In genomic region chr22:45553333-45554039, GRCh38 we compare ENCODE assay signal across 8 cellular contexts. TPM values are rescaled to one million over a fixed set of nuclear protein-coding genes. Genes with fewer than 3 reads are reported as not detected.
DNase-seq lines count a peak whose midpoint lies in the region; ATAC-seq lines count a peak whose summit lies in the region.

No MANE protein-coding gene starts in this region.

- peaks cover 7 to 37% of the 10 kb centered on the region in 2 donors for H3K4me1 ChIP-seq in esophagus (ENCODE audit: control insufficient read depth in 2 of 2, insufficient read depth in 2 of 2, low read length in 1 of 2)
- H3K4me1 ChIP-seq in mucosa of rectum (ENCODE audit: control insufficient read depth in 2 of 2, insufficient read depth in 2 of 2, low read length in 2 of 2): peaks cover 14 to 20% of the 10 kb centered on the region in 2 donors

- peak overlapping the region; percentile 87 to 88 for H3K27ac ChIP-seq in esophagus (ENCODE audit: low read depth in 2 of 2, low read length in 1 of 2)
- peak overlapping the region; percentile 52 to 64 for H3K27ac ChIP-seq in mucosa of rectum (ENCODE audit: low read depth in 2 of 2, low read length in 2 of 2)

- DNase-seq in Ammon's horn (ENCODE audit: low spot score): peak; percentile 84
- DNase-seq in HCEC 1CT: peak; percentile 94
- peak; percentile 58 for DNase-seq in NCI-H748 treated with DMSO at 0.1 percent for 48 hours (lab: John Stamatoyannopoulos, UW)
- DNase-seq in activated T-cell treated with anti-CD3 and anti-CD28 coated beads for 1 hour (ENCODE audit: low read depth): peak; percentile 37

- H3K4me3 ChIP-seq in esophagus (ENCODE audit: low read depth in 1 of 2, low read length in 2 of 2) (no peak overlapping the region), mucosa of rectum (ENCODE audit: low read length in 2 of 2) (peak overlapping the region; percentile 10 to 49)

- H3K4me1 Mint-ChIP-seq in stimulated activated memory B cell treated with anti-CD40 and anti-IgM and Interleukin-4, amounts not matched to agents 10 μg/mL and 1 μg/mL and 100 μg/mL, for 72 hours: no peaks in the 10 kb centered on the region

- H3K9me3 ChIP-seq in esophagus (ENCODE audit: control insufficient read depth in 2 of 2, insufficient read depth in 1 of 2, low read depth in 1 of 2, low read length in 1 of 2) (no peaks in the 10 kb centered on the region), mucosa of rectum (ENCODE audit: control insufficient read depth in 2 of 2, low read length in 2 of 2) (no peaks in the 10 kb centered on the region)

- H3K4me3 Mint-ChIP-seq in stimulated activated memory B cell treated with anti-CD40 and anti-IgM and Interleukin-4, amounts not matched to agents 10 μg/mL and 1 μg/mL and 100 μg/mL, for 72 hours: no peak overlapping the region

- H3K27me3 Mint-ChIP-seq in stimulated activated memory B cell treated with anti-CD40 and anti-IgM and Interleukin-4, amounts not matched to agents 10 μg/mL and 1 μg/mL and 100 μg/mL, for 72 hours: peaks cover 37% of the 10 kb centered on the region

- H3K36me3 ChIP-seq in esophagus (ENCODE audit: control insufficient read depth in 2 of 2, insufficient read depth in 2 of 2, low read length in 1 of 2) (peaks cover 0 to 1% of the 10 kb centered on the region in 2 donors), mucosa of rectum (ENCODE audit: control insufficient read depth in 2 of 2, insufficient read depth in 2 of 2, low read length in 2 of 2) (no peaks in the 10 kb centered on the region)

- H3K9me3 Mint-ChIP-seq in stimulated activated memory B cell treated with anti-CD40 and anti-IgM and Interleukin-4, amounts not matched to agents 10 μg/mL and 1 μg/mL and 100 μg/mL, for 72 hours: no peaks in the 10 kb centered on the region

- 18 to 26% methylated on average over 23 of the region's 23 CpGs for WGBS in esophagus, 2 donors

- peak; percentile 54 for ATAC-seq in stimulated activated memory B cell treated with anti-CD40 and anti-IgM and Interleukin-4, amounts not matched to agents 10 μg/mL and 1 μg/mL and 100 μg/mL, for 72 hours
- no peak for ATAC-seq in HG02870 (IDR thresholded peaks at IDR 0.05; ENCODE audit: unreplicated experiment)

- H3K27me3 ChIP-seq in esophagus (ENCODE audit: control insufficient read depth in 1 of 2, insufficient read depth in 2 of 2, low read length in 2 of 2): no peaks in the 10 kb centered on the region
- H3K27me3 ChIP-seq in mucosa of rectum (ENCODE audit: control insufficient read depth in 2 of 2, insufficient read depth in 2 of 2, low read length in 2 of 2): no peaks in the 10 kb centered on the region

- no peaks in the 10 kb centered on the region for H3K36me3 Mint-ChIP-seq in stimulated activated memory B cell treated with anti-CD40 and anti-IgM and Interleukin-4, amounts not matched to agents 10 μg/mL and 1 μg/mL and 100 μg/mL, for 72 hours

- no peak overlapping the region for H3K27ac Mint-ChIP-seq in stimulated activated memory B cell treated with anti-CD40 and anti-IgM and Interleukin-4, amounts not matched to agents 10 μg/mL and 1 μg/mL and 100 μg/mL, for 72 hours

- H3K9ac ChIP-seq in mucosa of rectum (ENCODE audit: low read depth in 1 of 2, low read length in 2 of 2): no peak overlapping the region

RNA-seq across cellular contexts. Expression of gene FBLN1, which starts 50.8 kb away (rescaled TPM):
- 10 to 100 TPM; 18.8 to 50.3 TPM for polyA plus RNA-seq in esophagus

Comparison
In these comparisons a context has a peak if more than half of its experiments do, and no peak if none do; other contexts are left out.
1. DNase-seq: peak in every context shown above with its lines; median percentile 94 in HCEC 1CT; 84 in Ammon's horn; 58 in NCI-H748 treated with DMSO at 0.1 percent for 48 hours; 37 in activated T-cell treated with anti-CD3 and anti-CD28 coated beads for 1 hour.
2. H3K4me3 ChIP-seq: peak in mucosa of rectum (2 of 2); none in esophagus (0 of 2).